Comparison of ENCODE assay signal across 8 cellular contexts in the genomic region with DNA sequence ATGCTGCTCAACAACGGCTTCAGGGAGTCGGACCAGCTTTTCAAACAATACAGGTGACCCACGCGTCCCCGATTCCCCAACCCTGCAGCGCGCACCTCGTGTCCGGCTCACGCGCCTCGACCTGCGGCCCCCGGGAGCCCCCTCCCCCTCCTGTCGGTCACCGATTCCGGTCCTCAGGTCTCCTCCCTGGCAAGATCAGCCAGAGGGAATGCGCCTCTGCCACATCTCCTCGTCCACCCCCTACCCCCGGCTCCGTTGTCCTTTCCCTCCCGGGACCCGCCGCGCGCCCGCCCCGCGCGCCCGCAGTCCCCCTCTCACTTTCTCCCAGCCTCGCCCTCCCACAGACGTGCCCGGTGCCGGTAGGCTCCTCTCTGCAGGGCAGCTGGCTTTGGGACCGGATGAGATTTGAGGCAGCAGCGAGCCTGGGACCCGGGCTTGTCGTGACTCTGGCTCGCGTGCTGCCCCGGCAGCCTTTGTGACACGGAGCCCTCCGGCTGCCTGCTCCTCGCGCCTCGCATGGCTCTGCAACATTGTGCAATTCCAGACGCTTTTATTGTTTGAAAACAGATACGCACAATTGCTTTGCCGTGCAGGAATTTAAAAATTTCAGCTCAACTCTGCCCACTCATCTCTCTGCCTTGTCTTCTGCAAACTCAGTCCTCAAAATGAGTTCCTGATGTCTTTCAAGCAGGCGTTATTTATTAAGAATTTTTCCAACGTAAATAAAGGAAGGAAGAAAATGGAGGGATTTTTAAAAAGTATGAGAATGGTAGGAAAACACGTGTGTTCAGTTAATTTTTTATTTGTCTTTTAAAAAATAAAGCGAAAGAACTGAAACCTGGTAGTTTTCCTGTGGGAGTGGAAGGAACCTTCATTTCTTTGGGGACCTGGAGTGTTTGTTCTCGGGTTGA. TPM values are rescaled to one million over a fixed set of nuclear protein-coding genes. Genes with fewer than 3 reads are reported as not detected.
DNase-seq lines count a peak whose midpoint lies in the region; ATAC-seq and TF ChIP-seq lines count a peak whose summit lies in the region.

No MANE protein-coding gene starts in this region.

- no peak overlapping the region for H2AFZ ChIP-seq in H9 (ENCODE audit: low read length)

- H3K9me3 Mint-ChIP-seq in H9, result no peaks in the 10 kb centered on the region
- H3K9me3 Mint-ChIP-seq in nephron progenitor cell, result no peaks in the 10 kb centered on the region

- H3K79me1 ChIP-seq in H9 (ENCODE audit: insufficient read depth, low read depth, low read length, poor library complexity, severe bottlenecking), result no peaks in the 10 kb centered on the region

- H2BK5ac ChIP-seq in H9 (ENCODE audit: insufficient read length, low read length), result no peak overlapping the region

- H3T11ph ChIP-seq in H9 (ENCODE audit: low read length), result no peak overlapping the region

- peak overlapping the region; percentile 93 for H3K14ac ChIP-seq in H9 (ENCODE audit: insufficient read depth, low read length)

- H3K36me3 Mint-ChIP-seq in H9 (ENCODE audit: insufficient read depth in 1 of 3, low read depth in 3 of 3) (no peaks in the 10 kb centered on the region), nephron progenitor cell (ENCODE audit: low read depth) (peaks cover 6% of the 10 kb centered on the region)

- H2AK5ac ChIP-seq in H9 (ENCODE audit: insufficient read length, low read length), result no peak overlapping the region

- H3K27me3 Mint-ChIP-seq in H9 (ENCODE audit: low read depth) (peaks cover 36% of the 10 kb centered on the region), nephron progenitor cell (ENCODE audit: low read depth, poor library complexity) (peaks cover 53% of the 10 kb centered on the region)

- H3K36me3 ChIP-seq in upper lobe of right lung, result no peaks in the 10 kb centered on the region

- H3K9me3 ChIP-seq in H9 (ENCODE audit: control insufficient read depth, low read depth, low read length) (no peaks in the 10 kb centered on the region), upper lobe of right lung (no peaks in the 10 kb centered on the region)

- no peak overlapping the region for H2BK120ac ChIP-seq in H9 (ENCODE audit: low read depth, low read length, poor library complexity, severe bottlenecking)

- H2BK12ac ChIP-seq in H9 (ENCODE audit: insufficient read length, low read depth, low read length), result no peak overlapping the region

- H3K79me2 ChIP-seq in H9 (ENCODE audit: insufficient read depth, low read length), result peaks cover 25% of the 10 kb centered on the region; the same call in 1 of the 2 replicates

- H3K4me3 ChIP-seq in upper lobe of right lung, result peak overlapping the region; percentile 75

- H3K4me1 Mint-ChIP-seq in H9 (peaks cover 33 to 43% of the 10 kb centered on the region in 2 experiments), nephron progenitor cell (peaks cover 36% of the 10 kb centered on the region)

- H2BK15ac ChIP-seq in H9 (ENCODE audit: low read depth, low read length), result no peak overlapping the region

- H3K4ac ChIP-seq in H9 (ENCODE audit: low read depth, low read length), result no peak overlapping the region

- H4K5ac ChIP-seq in H9 (ENCODE audit: insufficient read length, low read depth, low read length), result no peak overlapping the region

- H4K91ac ChIP-seq in H9 (ENCODE audit: insufficient read length, low read depth, low read length), result no peak overlapping the region

- H3K4me1 ChIP-seq in H9 (ENCODE audit: insufficient read depth, low read length) (peaks cover 17% of the 10 kb centered on the region; the same call in 1 of the 2 replicates), foreskin keratinocyte (peaks cover 10% of the 10 kb centered on the region), upper lobe of right lung (peaks cover 28% of the 10 kb centered on the region)

- 100% methylated on average over 2 of the region's 55 CpGs for WGBS in H9 (ENCODE audit: extremely low coverage, insufficient read length, low lambda C conversion rate)

- peak; percentile 82 for DNase-seq in AG08395 (ENCODE audit: low spot score)
- peak; percentile 51 for DNase-seq in H9
- DNase-seq in activated naive CD4-positive, alpha-beta T cell treated with Interleukin-2 at 50 U/mL for 16 hours, result peak; percentile 64
- DNase-seq in foreskin keratinocyte, result peak in 1 of 2 donors; percentile 36
- peak; percentile 54 for DNase-seq in nephron progenitor cell
- DNase-seq in upper lobe of right lung, result peak; percentile 74

- peaks cover 3% of the 10 kb centered on the region for H4K20me1 ChIP-seq in H9 (ENCODE audit: control insufficient read depth, insufficient read depth, insufficient read length)

- TF ChIP-seq CTCF in H9 (conservative IDR thresholded peaks at IDR 0.05) (0 out of 3 replicates have a peak, but pooled peaks have one; percentile 9), foreskin keratinocyte (conservative IDR thresholded peaks at IDR 0.05) (no peak), nephron progenitor cell (IDR thresholded peaks at IDR 0.05) (no peak), upper lobe of right lung (IDR thresholded peaks at IDR 0.05) (no peak)

- H3K27ac ChIP-seq in H9 (ENCODE audit: insufficient read length, low read depth, low read length) (no peak overlapping the region), foreskin keratinocyte (peak overlapping the region; percentile 75), upper lobe of right lung (peak overlapping the region; percentile 87)

- intact Hi-C loops in upper lobe of right lung (cut with DNase I), result no loop called here

- peak; percentile 19 for ATAC-seq in foreskin keratinocyte
- peak; percentile 28 for ATAC-seq in upper lobe of right lung
- ATAC-seq in HG03139 (IDR thresholded peaks at IDR 0.05; ENCODE audit: unreplicated experiment), result no peak

- H3K27me3 ChIP-seq in H9 (ENCODE audit: insufficient read depth, low read length) (no peaks in the 10 kb centered on the region), foreskin keratinocyte (peaks cover 16% of the 10 kb centered on the region), upper lobe of right lung (peaks cover 7% of the 10 kb centered on the region)

- peaks cover 13% of the 10 kb centered on the region for H3K23me2 ChIP-seq in H9 (ENCODE audit: insufficient read length, low read depth, low read length, poor library complexity, severe bottlenecking)

- peak overlapping the region; percentile 74 to 89 for H3K4me3 Mint-ChIP-seq in H9
- H3K4me3 Mint-ChIP-seq in nephron progenitor cell, result peak overlapping the region; percentile 91

- H3K27ac Mint-ChIP-seq in H9 (no peak overlapping the region; a peak in 1 of 7 replicates), nephron progenitor cell (no peak overlapping the region)

- H3K56ac ChIP-seq in H9 (ENCODE audit: insufficient read length, low read depth, low read length), result no peak overlapping the region

- peak overlapping the region; percentile 74 for H3K18ac ChIP-seq in H9 (ENCODE audit: insufficient read length, low read depth, low read length)

- H4K8ac ChIP-seq in H9 (replicated peaks; ENCODE audit: insufficient read length, low read depth, low read length), result no peak overlapping the region

- peak overlapping the region; percentile 74 for H3K23ac ChIP-seq in H9 (ENCODE audit: insufficient read length, low read depth, low read length)

- H2BK20ac ChIP-seq in H9 (ENCODE audit: low read depth, low read length, poor library complexity, severe bottlenecking), result no peak overlapping the region

- H3K4me2 ChIP-seq in H9 (ENCODE audit: insufficient read depth, insufficient read length, low read length), result peak overlapping the region; percentile 99

- H3K9ac ChIP-seq in H9 (ENCODE audit: extremely low read depth, insufficient read length, low read length), result peak overlapping the region; percentile 89

TF ChIP-seq in PFSK-1, 5 proteins besides CTCF, POLR2A, EP300 and RAD21:
- no peak for TF ChIP-seq REST (IDR thresholded peaks at IDR 0.05; ENCODE audit: insufficient read depth in 1 of 2, low read depth in 2 of 2, low read length in 2 of 2)
- no peak for TF ChIP-seq POLR2AphosphoS5 (IDR thresholded peaks at IDR 0.05; ENCODE audit: low read depth, low read length)
- peak; percentile 45 for TF ChIP-seq FOXP2 (optimal IDR thresholded peaks at IDR 0.05; ENCODE audit: borderline replicate concordance, extremely low read depth, extremely low read length, insufficient read depth)
- 0 out of 2 replicates have a peak, but pooled peaks have one; percentile 25 for TF ChIP-seq TAF1 (IDR thresholded peaks at IDR 0.05; ENCODE audit: borderline replicate concordance, insufficient read depth, low read length)
- no peak for TF ChIP-seq SIN3A (IDR thresholded peaks at IDR 0.05; ENCODE audit: borderline replicate concordance, insufficient read depth, low read length)
TF ChIP-seq in PFSK-1: peak in this region for 2.

RNA-seq across cellular contexts. Expression of gene TTC39C, which starts 0.7 kb away (rescaled TPM):
- total RNA-seq in H9 (2021) (16.4 and 18.0 TPM in 2 replicates), foreskin keratinocyte (15.9 and 16.9 TPM in 2 replicates), upper lobe of right lung (14.8 TPM)
- polyA plus RNA-seq in PFSK-1 (2012; ENCODE audit: insufficient read length, low read depth), result 9.7 TPM
- 13.3 and 16.0 TPM in 2 replicates for polyA plus RNA-seq in foreskin keratinocyte
